ENCODE assay signal across 8 cellular contexts in genomic region chr20:49846206-49846807, GRCh38.
DNase-seq lines count a peak whose midpoint lies in the region; ATAC-seq and TF ChIP-seq lines count a peak whose summit lies in the region.

No MANE protein-coding gene starts in this region.

- ATAC-seq in HG03520 (IDR thresholded peaks at IDR 0.05; ENCODE audit: unreplicated experiment) = no peak

- TF ChIP-seq CTCF in NB4 (IDR thresholded peaks at IDR 0.05; ENCODE audit: low read depth, low read length) = peak; percentile 66

- no peak overlapping the region for H3K4me3 ChIP-seq in NB4 (ENCODE audit: low read depth, low read length)

- DNase-seq in NCI-H2081 (lab: John Stamatoyannopoulos, UW) (peak; percentile 58 to 72), NCI-H2081 treated with DMSO at 0.1 percent for 48 hours (lab: John Stamatoyannopoulos, UW) (no peak), NB4 (ENCODE audit: low read depth) (peak; percentile 80), T follicular helper cell (ENCODE audit: low read depth) (peak; percentile 26), T47D (ENCODE audit: low read depth in 1 of 2, low spot score in 1 of 2) (peak; percentile 28 to 82), kidney tubule cell (ENCODE audit: low spot score) (peak; percentile 61)
- DNase-seq in stimulated activated CD4-positive, alpha-beta T cell treated with anti-CD3 and anti-CD28 coated beads, TNF-alpha, amount 100 ng/mL, for 1 hour (ENCODE audit: low read depth in 3 of 3, low spot score in 1 of 3) = peak in 2 of 3 donors; percentile 9 to 13

- in situ Hi-C loops in T47D (cut with HindIII; ENCODE audit: low pct_unique_long_range_greater_than_20kb, low sequenced_read_pairs) = no loop called here

- no peak for TF ChIP-seq POLR2A in NB4 (IDR thresholded peaks at IDR 0.05; ENCODE audit: extremely low read depth, insufficient read length)
